In genomic region chr18:68342039-68342659, GRCh38 we compare ENCODE assay signal across 26 cellular contexts.
"Had no signal": no experiment of that assay in that cellular context is flagged by ENCODE, and none has a peak within 500 bp of the region (broad histone marks: within the 10 kb centered on the region; RNA-seq: fewer than 3 reads in every experiment).

No MANE protein-coding gene starts in this region.

- H3K9me3 Mint-ChIP-seq: activated CD4-positive, alpha-beta memory T cell treated with anti-CD3 and anti-CD28 coated beads, Interleukin-2, amount 10 ng/mL, durations not matched to agents 7 days and 5 days; activated naive CD4-positive, alpha-beta T cell treated with anti-CD3 and anti-CD28 coated beads, Interleukin-2, amount 10 ng/mL, durations not matched to agents 7 days and 5 days; activated naive CD8-positive, alpha-beta T cell treated with anti-CD3 and anti-CD28 coated beads for 36 hours; activated T-cell treated with anti-CD3 and anti-CD28 coated beads, Interleukin-2, amount 50 U/mL, for 72 hours; activated T-helper 2 cell treated with anti-CD3 and anti-CD28 coated beads, Interferon-gamma antibody, Interleukin-2, Interleukin-4, amounts not matched to agents 10 μg/mL and 5 μg/mL and 100 μg/mL, durations not matched to agents 14 hours and 24 hours and 36 hours had no signal

- H3K27ac ChIP-seq: SK-N-MC, VCaP had no signal

- H3K36me3 Mint-ChIP-seq: activated naive CD4-positive, alpha-beta T cell treated with anti-CD3 and anti-CD28 coated beads, Interleukin-2, amount 10 ng/mL, durations not matched to agents 7 days and 5 days; activated naive CD8-positive, alpha-beta T cell treated with anti-CD3 and anti-CD28 coated beads for 36 hours; T-cell had no signal

- H3K27me3 Mint-ChIP-seq: activated CD4-positive, alpha-beta memory T cell treated with anti-CD3 and anti-CD28 coated beads, Interleukin-2, amount 10 ng/mL, durations not matched to agents 7 days and 5 days; activated CD4-positive, alpha-beta T cell treated with anti-CD3 and anti-CD28 coated beads for 36 hours; activated naive CD4-positive, alpha-beta T cell treated with anti-CD3 and anti-CD28 coated beads, Interleukin-2, amount 10 ng/mL, durations not matched to agents 7 days and 5 days; T-cell had no signal

- H3K4me3 ChIP-seq: K562, SK-N-MC had no signal

- H3K27ac Mint-ChIP-seq: activated CD4-positive, alpha-beta memory T cell treated with anti-CD3 and anti-CD28 coated beads, Interleukin-2, amount 10 ng/mL, durations not matched to agents 7 days and 5 days; activated CD4-positive, alpha-beta T cell treated with anti-CD3 and anti-CD28 coated beads for 36 hours; activated naive CD4-positive, alpha-beta T cell treated with anti-CD3 and anti-CD28 coated beads, Interleukin-2, amount 10 ng/mL, durations not matched to agents 7 days and 5 days; activated naive CD8-positive, alpha-beta T cell treated with anti-CD3 and anti-CD28 coated beads for 36 hours; activated T-cell treated with anti-CD3 and anti-CD28 coated beads, Interleukin-2, amount 50 U/mL, for 72 hours; activated T-helper 2 cell treated with anti-CD3 and anti-CD28 coated beads, Interferon-gamma antibody, Interleukin-2, Interleukin-4, amounts not matched to agents 10 μg/mL and 5 μg/mL and 100 μg/mL, durations not matched to agents 14 hours and 24 hours and 36 hours; T-cell had no signal

- H3K4me3 Mint-ChIP-seq: activated CD4-positive, alpha-beta memory T cell treated with anti-CD3 and anti-CD28 coated beads, Interleukin-2, amount 10 ng/mL, durations not matched to agents 7 days and 5 days; activated CD4-positive, alpha-beta T cell treated with anti-CD3 and anti-CD28 coated beads for 36 hours; activated naive CD4-positive, alpha-beta T cell treated with anti-CD3 and anti-CD28 coated beads, Interleukin-2, amount 10 ng/mL, durations not matched to agents 7 days and 5 days; activated naive CD8-positive, alpha-beta T cell treated with anti-CD3 and anti-CD28 coated beads for 36 hours; activated T-cell treated with anti-CD3 and anti-CD28 coated beads, Interleukin-2, amount 50 U/mL, for 72 hours; T-cell had no signal

- DNase-seq: activated CD4-positive, alpha-beta memory T cell treated with anti-CD3 and anti-CD28 coated beads, Interleukin-2, amount 10 ng/mL, durations not matched to agents 7 days and 5 days; activated CD4-positive, alpha-beta T cell treated with anti-CD3 and anti-CD28 coated beads for 36 hours; activated CD4-positive, alpha-beta T cell treated with anti-CD3 and anti-CD28 coated beads, Interleukin-2, amount 50 U/mL, for 1 hour; activated gamma-delta T cell treated with Interleukin-2 at 50 U/mL for 16 hours; activated naive CD4-positive, alpha-beta T cell treated with anti-CD3 and anti-CD28 coated beads, Interleukin-2, amount 10 ng/mL, durations not matched to agents 7 days and 5 days; activated naive CD8-positive, alpha-beta T cell treated with anti-CD3 and anti-CD28 coated beads for 36 hours; activated T-cell treated with anti-CD3 and anti-CD28 coated beads, Interleukin-2, amount 50 U/mL, for 72 hours; anterior cingulate cortex; cerebellar nuclear complex; Karpas-422; NCI-H1105 treated with DMSO at 0.1 percent for 48 hours; NCI-H1436 treated with DMSO at 0.1 percent for 48 hours; NCI-H187 treated with DMSO at 0.1 percent for 48 hours; NCI-H2081 treated with DMSO at 0.1 percent for 48 hours; NCI-H510A treated with DMSO at 0.1 percent for 48 hours; NCI-H774; RPMI8226; T-cell; T-helper 2 cell; T1000 had no signal

- ATAC-seq: activated CD4-positive, alpha-beta T cell treated with anti-CD3 and anti-CD28 coated beads for 36 hours; activated T-cell treated with anti-CD3 and anti-CD28 coated beads, Interleukin-2, amount 50 U/mL, for 72 hours; K562; Panc1; Right ventricle myocardium inferior; T-cell had no signal

- H3K4me1 Mint-ChIP-seq: activated CD4-positive, alpha-beta memory T cell treated with anti-CD3 and anti-CD28 coated beads, Interleukin-2, amount 10 ng/mL, durations not matched to agents 7 days and 5 days; activated CD4-positive, alpha-beta T cell treated with anti-CD3 and anti-CD28 coated beads for 36 hours; activated naive CD4-positive, alpha-beta T cell treated with anti-CD3 and anti-CD28 coated beads, Interleukin-2, amount 10 ng/mL, durations not matched to agents 7 days and 5 days; activated naive CD8-positive, alpha-beta T cell treated with anti-CD3 and anti-CD28 coated beads for 36 hours; T-cell had no signal
